Comparison of ENCODE assay signal across 19 cellular contexts in the genomic region with DNA sequence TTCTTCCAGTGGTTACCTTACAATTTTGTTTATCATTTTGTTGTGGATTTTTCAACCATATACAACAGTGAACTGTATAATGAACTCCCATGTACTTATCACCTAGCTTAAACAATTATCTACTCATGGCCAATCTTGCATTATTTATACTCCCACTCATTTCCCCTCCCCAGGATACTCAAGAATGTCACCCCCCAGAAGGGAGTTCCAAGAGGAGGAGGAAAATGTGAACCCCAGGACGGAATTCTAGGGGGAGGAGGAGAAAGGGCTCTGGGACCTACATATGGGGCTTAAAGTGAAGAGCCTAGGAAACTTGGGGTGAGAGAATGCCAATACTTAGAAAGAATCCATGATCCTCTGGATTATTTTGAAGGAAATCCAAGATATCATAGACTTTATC.
"Had no signal": no experiment of that assay in that cellular context is flagged by ENCODE, and none has a peak within 500 bp of the region (broad histone marks: within the 10 kb centered on the region; RNA-seq: fewer than 3 reads in every experiment).

No MANE protein-coding gene starts in this region.

- H3K4me2 ChIP-seq: hepatocyte, neural progenitor cell had no signal

- H3K9ac ChIP-seq: neural progenitor cell had no signal

- H3K27ac ChIP-seq: esophagus squamous epithelium, neural progenitor cell, ovary, right atrium auricular region, sigmoid colon, skin epidermis, stomach, thoracic aorta, transverse colon had no signal

- H3K4me3 Mint-ChIP-seq: mesothelial cell of epicardium; natural killer cell treated with Interleukin-12 subunit alpha and Interleukin-12 subunit beta and Interleukin-15 and Interleukin-18, amount 100 ng/mL, for 72 hours; neural progenitor cell had no signal

- H3K79me2 ChIP-seq: hepatocyte had no signal

- H3K4me1 ChIP-seq: neural progenitor cell, right atrium auricular region had no signal

- H3K9me3 ChIP-seq: esophagus squamous epithelium, ovary, right atrium auricular region, sigmoid colon, stomach, thoracic aorta, transverse colon had no signal

- H3K27me3 ChIP-seq: esophagus squamous epithelium, hepatocyte, neural progenitor cell, ovary, right atrium auricular region, sigmoid colon, stomach, transverse colon had no signal

- H3K36me3 Mint-ChIP-seq: natural killer cell treated with Interleukin-12 subunit alpha and Interleukin-12 subunit beta and Interleukin-15 and Interleukin-18, amount 100 ng/mL, for 72 hours had no signal

- H3K27ac Mint-ChIP-seq: natural killer cell treated with Interleukin-12 subunit alpha and Interleukin-12 subunit beta and Interleukin-15 and Interleukin-18, amount 100 ng/mL, for 72 hours; neural progenitor cell had no signal

- H2AFZ ChIP-seq: hepatocyte, neural progenitor cell had no signal

- ATAC-seq: natural killer cell treated with Interleukin-12 subunit alpha and Interleukin-12 subunit beta and Interleukin-15 and Interleukin-18, amount 100 ng/mL, for 72 hours had no signal

- H3K36me3 ChIP-seq: esophagus squamous epithelium, neural progenitor cell, ovary, right atrium auricular region, sigmoid colon, stomach, thoracic aorta, transverse colon had no signal

- H3K9me3 Mint-ChIP-seq: mesothelial cell of epicardium; natural killer cell treated with Interleukin-12 subunit alpha and Interleukin-12 subunit beta and Interleukin-15 and Interleukin-18, amount 100 ng/mL, for 72 hours; neural progenitor cell had no signal

- DNase-seq: effector memory CD4-positive, alpha-beta T cell; esophagus squamous epithelium; foreskin fibroblast; nucleus accumbens; ovary; sigmoid colon; stimulated activated CD4-positive, alpha-beta T cell treated with anti-CD3 and anti-CD28 coated beads, Interleukin-2, amount 100 ng/mL, for 24 hours; stimulated activated CD4-positive, alpha-beta T cell treated with anti-CD3 and anti-CD28 coated beads, Interleukin-4, amount 100 ng/mL, for 4 hours; stimulated activated naive CD4-positive, alpha-beta T cell; stomach; substantia nigra; transverse colon had no signal

- H3K4me3 ChIP-seq: esophagus squamous epithelium, hepatocyte, neural progenitor cell, ovary, right atrium auricular region, sigmoid colon, skin epidermis, stomach, thoracic aorta, transverse colon had no signal

- H3K27me3 Mint-ChIP-seq: natural killer cell treated with Interleukin-12 subunit alpha and Interleukin-12 subunit beta and Interleukin-15 and Interleukin-18, amount 100 ng/mL, for 72 hours had no signal
